In genomic region chr1:203556047-203556851, GRCh38 we compare ENCODE assay signal across 9 cellular contexts.
DNase-seq lines count a peak whose midpoint lies in the region; ATAC-seq and TF ChIP-seq lines count a peak whose summit lies in the region.
"Had no signal": no experiment of that assay in that cellular context is flagged by ENCODE, and none has a peak within 500 bp of the region (broad histone marks: within the 10 kb centered on the region; RNA-seq: fewer than 3 reads in every experiment).

No MANE protein-coding gene starts in this region.

- peak; percentile 30 for DNase-seq in BE2C
- no peak for DNase-seq in SK-N-MC (ENCODE audit: low read depth, low spot score)
- DNase-seq in pons (ENCODE audit: low spot score), result peak; percentile 3
- no peak for DNase-seq in HT-29 (ENCODE audit: low spot score)
- no peak for DNase-seq in stimulated activated CD4-positive, alpha-beta T cell treated with anti-CD3 and anti-CD28 coated beads, Interleukin-12 subunit alpha, Interleukin-12 subunit beta, amount 100 ng/mL, for 4 hours
- no peak for DNase-seq in HPDE6-E6E7 (ENCODE audit: extremely low spot score)
- DNase-seq in NK-92 treated with Interleukin-12 subunit alpha and Interleukin-12 subunit beta, amount 100 ng/mL, for 24 hours (lab: John Stamatoyannopoulos, UW), result no peak
- DNase-seq: activated CD8-positive, alpha-beta memory T cell treated with anti-CD3 and anti-CD28 coated beads for 24 hours had no signal

- 5 to 13% methylated on average over 4 to 9 of the region's 16 CpGs for WGBS in gastroesophageal sphincter (ENCODE audit: low coverage in 1 of 2), 2 donors

- H3K36me3 ChIP-seq in BE2C, result no peaks in the 10 kb centered on the region
- H3K36me3 ChIP-seq in SK-N-MC (ENCODE audit: insufficient read depth, low read length), result no peaks in the 10 kb centered on the region
- H3K36me3 ChIP-seq in gastroesophageal sphincter, result no peaks in the 10 kb centered on the region

- H3K27ac ChIP-seq in SK-N-MC, result 0 out of 2 replicates have a peak overlapping the region, but pooled peaks have one; percentile 13
- peak overlapping the region; percentile 87 to 94 (median 92) for H3K27ac ChIP-seq in gastroesophageal sphincter

- H3K27me3 ChIP-seq in BE2C, result no peaks in the 10 kb centered on the region
- H3K27me3 ChIP-seq in gastroesophageal sphincter, result no peaks in the 10 kb centered on the region

- 0 out of 2 replicates have a peak overlapping the region, but pooled peaks have one; percentile 7 for H3K4me3 ChIP-seq in BE2C (ENCODE audit: low read depth, low read length)
- peak overlapping the region; percentile 22; the same call in 1 of the 2 replicates for H3K4me3 ChIP-seq in SK-N-MC
- peak overlapping the region in 1 of 2 donors; percentile 3 for H3K4me3 ChIP-seq in gastroesophageal sphincter

- peak overlapping the region; percentile 32 for H3K9ac ChIP-seq in SK-N-MC (ENCODE audit: insufficient read length)

- no peak for TF ChIP-seq EP300 in gastroesophageal sphincter (IDR thresholded peaks at IDR 0.05)

- no peak for TF ChIP-seq CTCF in BE2C (IDR thresholded peaks at IDR 0.05; ENCODE audit: low read depth, low read length)
- TF ChIP-seq CTCF in gastroesophageal sphincter (IDR thresholded peaks at IDR 0.05), result no peak

- H3K4me1 ChIP-seq in BE2C (peaks cover 5% of the 10 kb centered on the region), gastroesophageal sphincter (peaks cover 24 to 69% (median 42%) of the 10 kb centered on the region in 3 donors)

- no peak for TF ChIP-seq POLR2A in gastroesophageal sphincter (IDR thresholded peaks at IDR 0.05)

- peak; percentile 55 for ATAC-seq in gastroesophageal sphincter

- H3K9me3 ChIP-seq in BE2C, result no peaks in the 10 kb centered on the region
- H3K9me3 ChIP-seq in SK-N-MC (ENCODE audit: low read depth, low read length), result no peaks in the 10 kb centered on the region
- no peaks in the 10 kb centered on the region for H3K9me3 ChIP-seq in gastroesophageal sphincter

Comparison
In these comparisons a context has a peak if more than half of its experiments do, and no peak if none do; other contexts are left out.
1. DNase-seq: peak in BE2C (single experiment) and pons (single experiment); none in SK-N-MC (single experiment), HT-29 (single experiment), stimulated activated CD4-positive, alpha-beta T cell treated with anti-CD3 and anti-CD28 coated beads, Interleukin-12 subunit alpha, Interleukin-12 subunit beta, amount 100 ng/mL, for 4 hours (single experiment), HPDE6-E6E7 (single experiment) and NK-92 treated with Interleukin-12 subunit alpha and Interleukin-12 subunit beta, amount 100 ng/mL, for 24 hours (single experiment).